28 cellular contexts compared by ENCODE assay signal in the genomic region with DNA sequence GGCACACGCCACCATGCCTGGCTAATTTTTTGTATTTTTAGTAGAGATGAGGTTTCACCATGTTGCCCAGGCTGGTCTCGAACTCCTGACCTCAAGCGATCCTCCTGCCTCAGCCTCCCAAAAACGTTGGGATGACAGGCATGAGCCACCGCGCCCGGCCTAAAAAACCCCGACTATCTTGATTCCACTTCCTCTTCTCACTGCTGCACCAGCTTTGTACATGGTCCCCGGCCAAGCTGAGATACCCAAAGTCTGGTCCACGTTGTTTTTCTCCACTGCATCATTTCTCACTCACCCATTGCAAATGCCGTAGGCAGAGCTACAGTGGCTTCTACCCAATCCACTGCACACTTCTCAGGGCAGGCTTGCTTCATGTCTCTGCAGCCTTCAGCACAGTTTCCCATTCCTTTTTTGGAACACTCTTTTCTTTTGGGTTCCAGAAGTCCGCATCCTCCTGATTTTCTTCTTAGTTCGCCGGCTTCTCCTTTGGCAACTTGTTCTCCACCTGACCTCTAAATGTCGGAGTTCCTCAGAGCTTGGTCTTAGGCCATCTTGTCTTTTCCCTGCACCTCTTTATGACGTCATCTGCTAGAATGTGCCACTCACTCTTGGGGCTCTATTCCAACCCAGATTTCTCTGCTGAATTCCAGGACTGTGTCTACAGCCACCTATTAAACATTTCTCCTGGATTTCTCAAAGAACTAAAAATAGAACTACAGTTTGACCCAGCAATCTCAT. TPM values are rescaled to one million over a fixed set of nuclear protein-coding genes. Genes with fewer than 3 reads are reported as not detected.
"Had no signal": no experiment of that assay in that cellular context is flagged by ENCODE, and none has a peak within 500 bp of the region (broad histone marks: within the 10 kb centered on the region; RNA-seq: fewer than 3 reads in every experiment).

No MANE protein-coding gene starts in this region.

- H3K27ac ChIP-seq: hepatocyte, left lung, neutrophil, pancreas, psoas muscle, right atrium auricular region, uterus, VCaP had no signal

- H3K4me1 ChIP-seq: pancreas, psoas muscle, right atrium auricular region, uterus had no signal

- H3K27me3 ChIP-seq: hepatocyte, pancreas, right atrium auricular region, uterus had no signal

- H3K9me3 ChIP-seq: left lung, neutrophil, pancreas, psoas muscle, right atrium auricular region, uterus had no signal

- FAIRE-seq: astrocyte, pancreas had no signal

- ATAC-seq: activated CD4-positive, CD25-positive, alpha-beta regulatory T cell treated with anti-CD3 and anti-CD28 coated beads, Interleukin-2, amount 50 U/mL, for 24 hours; left lung; naive thymus-derived CD8-positive, alpha-beta T cell; pancreas; psoas muscle had no signal

- H3K36me3 ChIP-seq: left lung, neutrophil, pancreas, right atrium auricular region, uterus had no signal

- H3K4me3 ChIP-seq: hepatocyte, left lung, lung, pancreas, psoas muscle, right atrium auricular region, uterus had no signal

- DNase-seq: activated CD4-positive, alpha-beta memory T cell treated with anti-CD3 and anti-CD28 coated beads, Interleukin-2, amount 10 ng/mL, durations not matched to agents 7 days and 5 days; activated CD4-positive, alpha-beta T cell treated with anti-CD3 and anti-CD28 coated beads, Interleukin-2, amount 10 ng/mL, durations not matched to agents 24 days and 14 days; activated gamma-delta T cell; central memory CD4-positive, alpha-beta T cell; effector memory CD4-positive, alpha-beta T cell; foreskin melanocyte; immature natural killer cell; kidney glomerular epithelial cell; left lung; naive thymus-derived CD8-positive, alpha-beta T cell; pancreas; psoas muscle; stimulated activated CD4-positive, alpha-beta T cell treated with anti-CD3 and anti-CD28 coated beads, Interleukin-12 subunit alpha, Interleukin-12 subunit beta, amount 100 ng/mL, for 4 hours; stimulated activated CD4-positive, alpha-beta T cell treated with anti-CD3 and anti-CD28 coated beads, Interleukin-4, amount 100 ng/mL, for 4 hours; T-helper 2 cell; uterus had no signal

RNA-seq across cellular contexts. Expression of gene ACTL6B, which starts 11.3 kb away (rescaled TPM):
- total RNA-seq: activated CD4-positive, alpha-beta memory T cell treated with anti-CD3 and anti-CD28 coated beads, Interleukin-2, amount 10 ng/mL, durations not matched to agents 7 days and 5 days; activated CD4-positive, alpha-beta T cell treated with anti-CD3 and anti-CD28 coated beads, Interleukin-2, amount 10 ng/mL, durations not matched to agents 24 days and 14 days; activated T-helper 1 cell treated with anti-CD3 and anti-CD28 coated beads, Interleukin-12 subunit alpha, Interleukin-12 subunit beta, Interleukin-2, Interleukin-4 antibody, amounts not matched to agents 30 ng/mL and 10 ng/mL and 1 ng/mL, durations not matched to agents 14 hours and 24 hours and 36 hours; astrocyte; dermis microvascular lymphatic vessel endothelial cell; hepatocyte; left lung; lung; mesothelial cell of epicardium; naive thymus-derived CD8-positive, alpha-beta T cell; psoas muscle; right atrium auricular region; skeletal muscle tissue; uterus had no signal
- polyA plus RNA-seq: esophagus; hepatocyte; immature natural killer cell; lung; naive thymus-derived CD8-positive, alpha-beta T cell had no signal

RNA-seq across cellular contexts. Expression of gene TFR2, which starts 26.1 kb away (rescaled TPM):
- total RNA-seq: psoas muscle had no signal
